23 cellular contexts compared by ENCODE assay signal in the genomic region with DNA sequence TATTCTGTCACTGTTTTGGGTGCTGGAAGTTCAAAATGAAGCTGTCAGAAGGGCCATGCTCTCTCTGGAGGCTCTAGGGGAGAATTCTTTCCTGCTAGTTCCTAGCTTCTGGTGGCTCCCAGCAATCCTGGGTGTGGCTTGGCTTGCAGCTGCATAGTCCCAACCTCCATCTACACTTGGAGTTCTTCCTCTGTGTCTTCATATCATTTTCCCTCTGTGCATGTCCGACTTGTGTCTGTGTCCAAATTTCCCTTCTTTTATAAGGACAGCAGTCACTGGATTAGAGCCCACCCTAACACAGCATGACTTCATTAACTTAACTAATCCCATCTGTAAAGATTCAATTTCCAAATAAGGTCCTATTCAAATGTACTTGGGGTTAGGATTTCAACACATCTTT. TPM values are rescaled to one million over a fixed set of nuclear protein-coding genes. Genes with fewer than 3 reads are reported as not detected.
DNase-seq lines count a peak whose midpoint lies in the region; ATAC-seq and TF ChIP-seq lines count a peak whose summit lies in the region.
"Had no signal": no experiment of that assay in that cellular context is flagged by ENCODE, and none has a peak within 500 bp of the region (broad histone marks: within the 10 kb centered on the region; RNA-seq: fewer than 3 reads in every experiment).

No MANE protein-coding gene starts in this region.

- DNase-seq in AG20443 (ENCODE audit: low spot score) (peak; percentile 50), GM03348 (ENCODE audit: low spot score) (peak; percentile 33), fibroblast of gingiva (ENCODE audit: low read depth) (peak; percentile 88), sciatic nerve (ENCODE audit: low spot score) (no peak), GM10266 (ENCODE audit: extremely low spot score) (no peak)
- DNase-seq in activated CD4-positive, CD25-positive, alpha-beta regulatory T cell (lab: John Stamatoyannopoulos, UW): no peak
- DNase-seq: CD4-positive, CD25-positive, alpha-beta regulatory T cell; DMS153; DND-41; GOT3; HCEC 1CT; Karpas-422; NCI-H1092; NCI-H1436; NCI-H187; NCI-H2081 treated with DMSO at 0.1 percent for 48 hours; NCI-H2171; NCI-H226; NCI-H510A; NCI-H69; SK-N-SH had no signal

- TF ChIP-seq CTCF in GM10266 (IDR thresholded peaks at IDR 0.05; ENCODE audit: control insufficient read depth, insufficient read depth, low read depth, missing control alignments): no peak

- intact Hi-C loops in sciatic nerve (cut with DNase I): no loop called here

- ATAC-seq in sciatic nerve (peak; percentile 84), HG02870 (IDR thresholded peaks at IDR 0.05; ENCODE audit: unreplicated experiment) (no peak)
- ATAC-seq: Panc1 had no signal

RNA-seq across cellular contexts. Expression of gene ENPP1, which starts 23.3 kb away (rescaled TPM):
- total RNA-seq in sciatic nerve: 13.4 TPM
- total RNA-seq: CD4-positive, CD25-positive, alpha-beta regulatory T cell had no signal

Comparison
In these comparisons a context has a peak if more than half of its experiments do, and no peak if none do; other contexts are left out.
1. DNase-seq: peak in AG20443 (single experiment), GM03348 (single experiment) and fibroblast of gingiva (single experiment); none in sciatic nerve (single experiment), activated CD4-positive, CD25-positive, alpha-beta regulatory T cell (0 of 4) and GM10266 (single experiment).